9 cellular contexts compared by ENCODE assay signal in the genomic region with DNA sequence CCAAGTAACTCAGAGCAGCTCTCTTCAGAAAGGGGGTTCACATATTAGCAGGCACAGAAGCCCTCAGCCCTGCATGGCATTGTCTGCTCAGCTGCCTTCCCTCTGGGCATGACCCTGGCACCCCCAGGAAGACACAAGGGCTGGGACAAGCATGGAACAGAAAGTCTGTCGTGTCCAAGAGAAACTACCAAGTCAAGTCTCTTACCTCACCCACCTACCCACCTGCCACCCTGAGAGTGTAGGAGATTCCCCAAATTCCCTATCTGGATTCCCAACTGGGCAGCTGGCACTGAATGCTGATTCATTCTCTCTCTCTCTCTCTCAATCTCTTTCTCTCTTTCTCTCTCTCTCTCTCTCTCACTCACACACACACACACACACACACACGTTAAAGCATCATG. TPM values are rescaled to one million over a fixed set of nuclear protein-coding genes. Genes with fewer than 3 reads are reported as not detected.
DNase-seq lines count a peak whose midpoint lies in the region; ATAC-seq, FAIRE-seq and TF ChIP-seq lines count a peak whose summit lies in the region.
"Had no signal": no experiment of that assay in that cellular context is flagged by ENCODE, and none has a peak within 500 bp of the region (broad histone marks: within the 10 kb centered on the region; RNA-seq: fewer than 3 reads in every experiment).

No MANE protein-coding gene starts in this region.

- peaks cover 96% of the 10 kb centered on the region for H3K4me1 ChIP-seq in A549
- peaks cover 93% of the 10 kb centered on the region for H3K4me1 ChIP-seq in body of pancreas
- H3K4me1 ChIP-seq in mucosa of rectum (ENCODE audit: control insufficient read depth in 2 of 2, insufficient read depth in 2 of 2, low read length in 2 of 2), result peaks cover 94 to 98% of the 10 kb centered on the region in 2 donors

- no peak for TF ChIP-seq RAD21 in A549 (conservative IDR thresholded peaks at IDR 0.05 in 1 of 2, IDR thresholded peaks at IDR 0.05 in 1 of 2)

- TF ChIP-seq POLR2A in A549 (IDR thresholded peaks at IDR 0.05; ENCODE audit: low read length), result no peak
- no peak for TF ChIP-seq POLR2A in body of pancreas (IDR thresholded peaks at IDR 0.05)

- no peaks in the 10 kb centered on the region for H3K9me3 ChIP-seq in A549
- H3K9me3 ChIP-seq in body of pancreas, result no peaks in the 10 kb centered on the region
- H3K9me3 ChIP-seq in mucosa of rectum (ENCODE audit: control insufficient read depth in 2 of 2, low read length in 2 of 2), result no peaks in the 10 kb centered on the region

- 0 out of 3 replicates have a peak overlapping the region, but pooled peaks have one; percentile 11 for H3K4me3 ChIP-seq in A549
- H3K4me3 ChIP-seq in body of pancreas, result no peak overlapping the region
- H3K4me3 ChIP-seq in mucosa of rectum (ENCODE audit: low read length in 2 of 2), result peak overlapping the region; percentile 52 to 58

- no peak for DNase-seq in A549 (ENCODE audit: low read depth in 1 of 2, low spot score in 1 of 2)
- no peak for DNase-seq in body of pancreas
- DNase-seq in HPDE6-E6E7 (ENCODE audit: extremely low spot score), result no peak
- DNase-seq in hepatic stellate cell (ENCODE audit: low spot score), result no peak
- DNase-seq in cerebellum (ENCODE audit: low spot score), result no peak
- DNase-seq: DMS 273 treated with DMSO at 0.1 percent for 48 hours had no signal

- TF ChIP-seq EP300 in A549 (IDR thresholded peaks at IDR 0.05), result no peak

- H3K27ac ChIP-seq in A549 (peak overlapping the region; percentile 94 to 99), body of pancreas (peak overlapping the region; percentile 84 to 91 (median 88)), mucosa of rectum (ENCODE audit: low read depth in 2 of 2, low read length in 2 of 2) (peak overlapping the region; percentile 82 to 92)

- H3K27me3 ChIP-seq in body of pancreas (no peaks in the 10 kb centered on the region), mucosa of rectum (ENCODE audit: control insufficient read depth in 2 of 2, insufficient read depth in 2 of 2, low read length in 2 of 2) (no peaks in the 10 kb centered on the region)

- no peak for ATAC-seq in A549
- ATAC-seq in HG03432 (IDR thresholded peaks at IDR 0.05; ENCODE audit: unreplicated experiment), result peak; percentile 1
- no peak for ATAC-seq in body of pancreas
- no peak for ATAC-seq in HG02623 (IDR thresholded peaks at IDR 0.05; ENCODE audit: unreplicated experiment)

- peak overlapping the region; percentile 72 for H3K4me2 ChIP-seq in A549

- intact Hi-C loops in body of pancreas (cut with DNase I), result no loop called here

- peak overlapping the region; percentile 58 to 62 for H3K9ac ChIP-seq in mucosa of rectum (ENCODE audit: low read depth in 1 of 2, low read length in 2 of 2)

- H3K36me3 ChIP-seq in body of pancreas (replicated peaks in 1 of 2; ENCODE audit: insufficient read depth in 1 of 2, low read depth in 2 of 2) (no peaks in the 10 kb centered on the region), mucosa of rectum (ENCODE audit: control insufficient read depth in 2 of 2, insufficient read depth in 2 of 2, low read length in 2 of 2) (peaks cover 0 to 2% of the 10 kb centered on the region in 2 donors)

- no peak for TF ChIP-seq CTCF in A549 (IDR thresholded peaks at IDR 0.05)
- TF ChIP-seq CTCF in body of pancreas (IDR thresholded peaks at IDR 0.05), result no peak

- FAIRE-seq in A549 (lab: Jason Lieb, UNC), result no peak

- CTCF ChIA-PET in A549 (lab: Yijun Ruan, JAX), result interaction anchor here (1.0 to 1.7 kb wide), 8 partner anchors 11 to 310 kb away, joined by 3 to 6 read pairs (median 3); no protein-coding TSS in a partner anchor

- POLR2A ChIA-PET in A549 (lab: Yijun Ruan, JAX), result interaction anchor here (0.6 to 3.0 kb wide), 6 partner anchors 10 to 768 kb away, joined by 3 to 11 read pairs (median 4); no protein-coding TSS in a partner anchor

- WGBS in A549 (ENCODE audit: missing lambda C conversion rate), result 0% methylated on average over 1 of the region's 2 CpGs
- 8 to 19% methylated on average over 2 of the region's 2 CpGs for WGBS in body of pancreas, 2 donors

TF ChIP-seq in A549, 52 proteins besides CTCF, POLR2A, EP300 and RAD21:
- TF ChIP-seq EHF (CRISPR knock-in tag; IDR thresholded peaks at IDR 0.05) (no peak), FOSL2 (IDR thresholded peaks at IDR 0.05) (0 out of 2 replicates have a peak, but pooled peaks have one; percentile 14), FOSL2 (CRISPR knock-in tag; IDR thresholded peaks at IDR 0.05) (0 out of 2 replicates have a peak, but pooled peaks have one; percentile 13), CEBPB (IDR thresholded peaks at IDR 0.05) (no peak), JUNB (IDR thresholded peaks at IDR 0.05) (no peak), POLR2AphosphoS2 (conservative IDR thresholded peaks at IDR 0.05; ENCODE audit: low read length) (no peak), EHMT2 (IDR thresholded peaks at IDR 0.05; ENCODE audit: low read depth) (no peak), NFE2L2 (conservative IDR thresholded peaks at IDR 0.05; ENCODE audit: low read length) (0 out of 2 replicates have a peak, but pooled peaks have one; percentile 29), RFX5 (IDR thresholded peaks at IDR 0.05) (no peak)
- TF ChIP-seq, protein P1, sequence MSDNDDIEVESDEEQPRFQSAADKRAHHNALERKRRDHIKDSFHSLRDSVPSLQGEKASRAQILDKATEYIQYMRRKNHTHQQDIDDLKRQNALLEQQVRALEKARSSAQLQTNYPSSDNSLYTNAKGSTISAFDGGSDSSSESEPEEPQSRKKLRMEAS (IDR thresholded peaks at IDR 0.05), result no peak
- TF ChIP-seq, protein P2, sequence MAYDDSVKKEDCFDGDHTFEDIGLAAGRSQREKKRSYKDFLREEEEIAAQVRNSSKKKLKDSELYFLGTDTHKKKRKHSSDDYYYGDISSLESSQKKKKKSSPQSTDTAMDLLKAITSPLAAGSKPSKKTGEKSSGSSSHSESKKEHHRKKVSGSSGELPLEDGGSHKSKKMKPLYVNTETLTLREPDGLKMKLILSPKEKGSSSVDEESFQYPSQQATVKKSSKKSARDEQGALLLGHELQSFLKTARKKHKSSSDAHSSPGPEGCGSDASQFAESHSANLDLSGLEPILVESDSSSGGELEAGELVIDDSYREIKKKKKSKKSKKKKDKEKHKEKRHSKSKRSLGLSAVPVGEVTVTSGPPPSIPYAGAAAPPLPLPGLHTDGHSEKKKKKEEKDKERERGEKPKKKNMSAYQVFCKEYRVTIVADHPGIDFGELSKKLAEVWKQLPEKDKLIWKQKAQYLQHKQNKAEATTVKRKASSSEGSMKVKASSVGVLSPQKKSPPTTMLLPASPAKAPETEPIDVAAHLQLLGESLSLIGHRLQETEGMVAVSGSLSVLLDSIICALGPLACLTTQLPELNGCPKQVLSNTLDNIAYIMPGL (CRISPR knock-in tag; IDR thresholded peaks at IDR 0.05; ENCODE audit: borderline replicate concordance), result no peak
TF ChIP-seq in A549: peak in this region for 2.

RNA-seq across cellular contexts. Expression of a gene that starts 21.6 kb away (rescaled TPM):
- polyA plus RNA-seq in A549 (2011; rRNA removed) (18.9 and 19.9 TPM in 2 replicates), A549 (2017; fragmentation: RNase III; extraction: RNeasy Plus Mini Kit Qiagen cat#74134 plus additional on column Dnase treatment) (26.9 to 29.1 TPM (median 29.0 TPM) in 3 replicates)
- 38.2 and 48.5 TPM in 2 replicates for polyA plus RNA-seq in A549 (2012; cell fraction: cytosol; rRNA removed)
- 76.0 and 84.4 TPM in 2 replicates for polyA plus RNA-seq in A549 (2012; cell fraction: nucleus; rRNA removed)
- 51.4 and 52.2 TPM in 2 replicates for polyA minus RNA-seq in A549 (2011; rRNA and poly(A)+ RNA removed)
- total RNA-seq in body of pancreas (10 to 100 TPM; 23.3 to 44.5 TPM), cerebellum (14.9 TPM)

Comparison
In these comparisons a context has a peak if more than half of its experiments do, and no peak if none do; other contexts are left out.
1. H3K4me3 ChIP-seq: peak in A549 (single experiment) and mucosa of rectum (2 of 2); none in body of pancreas (0 of 2).
2. Peak in every context shown above with its lines, with median percentiles within 50 percentile points of each other: H3K27ac ChIP-seq.